14 cellular contexts compared by ENCODE assay signal in genomic region chr19:47661571-47661970, GRCh38. TPM values are rescaled to one million over a fixed set of nuclear protein-coding genes. Genes with fewer than 3 reads are reported as not detected.
DNase-seq lines count a peak whose midpoint lies in the region; ATAC-seq and TF ChIP-seq lines count a peak whose summit lies in the region.
"Had no signal": no experiment of that assay in that cellular context is flagged by ENCODE, and none has a peak within 500 bp of the region (broad histone marks: within the 10 kb centered on the region; RNA-seq: fewer than 3 reads in every experiment).

No MANE protein-coding gene starts in this region.

- no peak for DNase-seq in HFFc6
- DNase-seq in mesenchymal stem cell = no peak
- DNase-seq in DMS79 (lab: John Stamatoyannopoulos, UW) = no peak
- no peak for DNase-seq in naive thymus-derived CD4-positive, alpha-beta T cell
- no peak for DNase-seq in hippocampal formation (lab: John Stamatoyannopoulos, UW)
- DNase-seq: amniotic stem cell; COR-L47; NCI-H1694 treated with DMSO at 0.1 percent for 48 hours; NCI-H526; stimulated activated CD4-positive, alpha-beta T cell treated with anti-CD3 and anti-CD28 coated beads, Interleukin-4, amount 100 ng/mL, for 1 hour; stimulated activated naive CD4-positive, alpha-beta T cell had no signal

- POLR2A ChIA-PET in naive thymus-derived CD4-positive, alpha-beta T cell (lab: Charles Lee) = no interaction called here

- H3K9me3 Mint-ChIP-seq in HFFc6 (no peaks in the 10 kb centered on the region), brain (no peaks in the 10 kb centered on the region)
- no peaks in the 10 kb centered on the region for H3K9me3 Mint-ChIP-seq in naive thymus-derived CD4-positive, alpha-beta T cell

- no peak overlapping the region for H4K8ac ChIP-seq in mesenchymal stem cell (ENCODE audit: low read length)

- H4K91ac ChIP-seq in mesenchymal stem cell (ENCODE audit: low read length) = no peak overlapping the region

- TF ChIP-seq CTCF in HFFc6 (IDR thresholded peaks at IDR 0.05) (no peak), brain (conservative IDR thresholded peaks at IDR 0.05) (no peak)

- H3K9me3 ChIP-seq in mesenchymal stem cell (ENCODE audit: control insufficient read depth, low read length) = no peaks in the 10 kb centered on the region
- no peaks in the 10 kb centered on the region for H3K9me3 ChIP-seq in naive thymus-derived CD4-positive, alpha-beta T cell (ENCODE audit: control insufficient read depth in 2 of 3, low read length in 3 of 3)

- no peak overlapping the region for H2BK12ac ChIP-seq in mesenchymal stem cell (ENCODE audit: low read length in 2 of 2)

- no peak overlapping the region for H2BK120ac ChIP-seq in mesenchymal stem cell (ENCODE audit: low read depth, low read length)

- H3K9ac ChIP-seq in mesenchymal stem cell (ENCODE audit: low read length) = peak overlapping the region; percentile 19

- 91% methylated on average over 3 of the region's 3 CpGs for WGBS in mesenchymal stem cell

- H3K27ac Mint-ChIP-seq in HFFc6 = peak overlapping the region; percentile 94
- H3K27ac Mint-ChIP-seq in brain = peak overlapping the region; percentile 33 to 85 (median 51)
- H3K27ac Mint-ChIP-seq in naive thymus-derived CD4-positive, alpha-beta T cell = peak overlapping the region in 3 of 9 donors; percentile 17 to 56 (median 43)

- H3K18ac ChIP-seq in mesenchymal stem cell (ENCODE audit: low read depth in 1 of 2, low read length in 2 of 2) = peak overlapping the region in 1 of 2 experiments; percentile 22

- peak overlapping the region in 1 of 2 experiments; percentile 27 for H3K4ac ChIP-seq in mesenchymal stem cell (ENCODE audit: low read depth in 1 of 2, low read length in 2 of 2)

- peaks cover 42% of the 10 kb centered on the region for H3K79me1 ChIP-seq in mesenchymal stem cell (replicated peaks; ENCODE audit: low read length, poor library complexity, severe bottlenecking)

- H3K14ac ChIP-seq in mesenchymal stem cell (ENCODE audit: low read length in 2 of 2) = no peak overlapping the region

- H3K27me3 Mint-ChIP-seq in HFFc6 (ENCODE audit: insufficient read depth) (peaks cover 3% of the 10 kb centered on the region; the same call in 1 of the 2 replicates), brain (no peaks in the 10 kb centered on the region)
- H3K27me3 Mint-ChIP-seq in naive thymus-derived CD4-positive, alpha-beta T cell = no peaks in the 10 kb centered on the region

- CTCF ChIA-PET in naive thymus-derived CD4-positive, alpha-beta T cell (lab: Charles Lee) = no interaction called here

- no peak overlapping the region for H2AFZ ChIP-seq in mesenchymal stem cell (ENCODE audit: low read depth, low read length)

- H3K23ac ChIP-seq in mesenchymal stem cell (ENCODE audit: low read length in 2 of 2) = no peak overlapping the region

- H3K4me1 Mint-ChIP-seq in HFFc6 (ENCODE audit: low read depth) (peaks cover 61% of the 10 kb centered on the region), brain (peaks cover 36% of the 10 kb centered on the region)
- peaks cover 0 to 57% (median 48%) of the 10 kb centered on the region in 7 donors for H3K4me1 Mint-ChIP-seq in naive thymus-derived CD4-positive, alpha-beta T cell

- H3K4me2 ChIP-seq in mesenchymal stem cell (ENCODE audit: low read length, poor library complexity, severe bottlenecking) = no peak overlapping the region

- H3K27ac ChIP-seq in mesenchymal stem cell (ENCODE audit: low read length, poor library complexity, severe bottlenecking) = no peak overlapping the region
- peak overlapping the region; percentile 98 for H3K27ac ChIP-seq in temporal lobe (ENCODE audit: low read depth, low read length)
- H3K27ac ChIP-seq in naive thymus-derived CD4-positive, alpha-beta T cell (ENCODE audit: low read depth, low read length) = no peak overlapping the region

- H3K4me3 Mint-ChIP-seq in HFFc6 (peak overlapping the region; percentile 22; the same call in 1 of the 2 replicates), brain (no peak overlapping the region)
- no peak overlapping the region for H3K4me3 Mint-ChIP-seq in naive thymus-derived CD4-positive, alpha-beta T cell

- no peaks in the 10 kb centered on the region for H3K27me3 ChIP-seq in mesenchymal stem cell (ENCODE audit: control insufficient read depth in 1 of 2, insufficient read depth in 1 of 2, low read length in 2 of 2)
- H3K27me3 ChIP-seq in naive thymus-derived CD4-positive, alpha-beta T cell (ENCODE audit: control insufficient read depth in 2 of 2, insufficient read depth in 2 of 2, low read length in 2 of 2) = no peaks in the 10 kb centered on the region

- no peak overlapping the region for H3K4me3 ChIP-seq in mesenchymal stem cell (ENCODE audit: insufficient read depth in 1 of 2, low read depth in 1 of 2, low read length in 2 of 2)
- H3K4me3 ChIP-seq in naive thymus-derived CD4-positive, alpha-beta T cell (ENCODE audit: low read length) = no peak overlapping the region

- peaks cover 30% of the 10 kb centered on the region for H3K4me1 ChIP-seq in mesenchymal stem cell (ENCODE audit: control insufficient read depth, insufficient read depth, low read depth, low read length)
- H3K4me1 ChIP-seq in naive thymus-derived CD4-positive, alpha-beta T cell (ENCODE audit: control insufficient read depth in 2 of 2, insufficient read depth in 2 of 2, low read length in 2 of 2) = no peaks in the 10 kb centered on the region

- intact Hi-C loops in naive thymus-derived CD4-positive, alpha-beta T cell (cut with micrococcal nuclease) = no loop called here

- no peak overlapping the region for H2AK5ac ChIP-seq in mesenchymal stem cell (ENCODE audit: low read length, severe bottlenecking)

- H3K36me3 Mint-ChIP-seq in HFFc6 (ENCODE audit: low read depth) (peaks cover 12% of the 10 kb centered on the region), brain (peaks cover 61% of the 10 kb centered on the region)
- peaks cover 0 to 15% (median 3%) of the 10 kb centered on the region in 5 donors for H3K36me3 Mint-ChIP-seq in naive thymus-derived CD4-positive, alpha-beta T cell

- no peak overlapping the region for H2BK5ac ChIP-seq in mesenchymal stem cell (ENCODE audit: low read depth, low read length, poor library complexity, severe bottlenecking)

- H3K36me3 ChIP-seq in mesenchymal stem cell (ENCODE audit: control insufficient read depth in 1 of 2, insufficient read depth in 2 of 2, low read depth in 1 of 2, low read length in 2 of 2) = peaks cover 5 to 16% of the 10 kb centered on the region in 2 experiments
- peaks cover 0 to 17% (median 0%) of the 10 kb centered on the region in 3 experiments for H3K36me3 ChIP-seq in naive thymus-derived CD4-positive, alpha-beta T cell (ENCODE audit: control insufficient read depth in 2 of 3, insufficient read depth in 3 of 3, low read length in 3 of 3)

- no peak overlapping the region for H2BK15ac ChIP-seq in mesenchymal stem cell (ENCODE audit: low read depth, poor library complexity, severe bottlenecking)

- ATAC-seq in naive thymus-derived CD4-positive, alpha-beta T cell = no peak
- no peak for ATAC-seq in GM19452 (IDR thresholded peaks at IDR 0.05; ENCODE audit: unreplicated experiment)

RNA-seq across cellular contexts. Expression of gene EHD2, which starts 51.7 kb away (rescaled TPM):
- 100 to 1,000 TPM; 321 to 395 (median 334) TPM for total RNA-seq in HFFc6 (2021; fragmentation: NEBNext Ultra II Directional; extraction: Animal tissue kit (Norgen Biotek cat#: 25700))
- polyA plus RNA-seq in brain (ENCODE audit: insufficient read depth, low read depth, low replicate concordance) = 21.0 TPM
- polyA plus RNA-seq in mesenchymal stem cell (2013, experiment 1 of 2) = 340 TPM
- polyA plus RNA-seq in mesenchymal stem cell (2013, experiment 2 of 2) = 325 TPM
- total RNA-seq in temporal lobe = 2.0 TPM
- total RNA-seq in naive thymus-derived CD4-positive, alpha-beta T cell = under 1 TPM in 3 of 5 experiments, not detected in 2; 0.15 to 0.37 (median 0.19) TPM
- polyA plus RNA-seq in naive thymus-derived CD4-positive, alpha-beta T cell = not detected

RNA-seq across cellular contexts. Expression of gene BICRA, which starts 52.6 kb away (rescaled TPM):
- 10 to 100 TPM; 11.8 to 16.7 (median 15.5) TPM for total RNA-seq in HFFc6 (2021; fragmentation: NEBNext Ultra II Directional; extraction: Animal tissue kit (Norgen Biotek cat#: 25700))
- polyA plus RNA-seq in brain (ENCODE audit: insufficient read depth, low read depth, low replicate concordance) = 15.7 TPM
- 7.9 TPM for polyA plus RNA-seq in mesenchymal stem cell (2013, experiment 1 of 2)
- polyA plus RNA-seq in mesenchymal stem cell (2013, experiment 2 of 2) = 7.3 TPM
- 3.7 TPM for total RNA-seq in temporal lobe
- 10 to 100 TPM; 18.6 to 36.6 (median 33.5) TPM for total RNA-seq in naive thymus-derived CD4-positive, alpha-beta T cell
- 1 to 10 TPM in 1 of 2 donors, under 1 TPM in 1; 0.95 to 1.4 TPM for polyA plus RNA-seq in naive thymus-derived CD4-positive, alpha-beta T cell

Comparison
In these comparisons a context has a peak if more than half of its experiments do, and no peak if none do; other contexts are left out.
1. RNA of gene EHD2, which starts 51.7 kb away (total RNA-seq): 321 to 395 TPM in HFFc6; 2.0 TPM in temporal lobe (single experiment) and 0.15 to 0.37 TPM in naive thymus-derived CD4-positive, alpha-beta T cell; every median in the first group is over 100 times any median in the second.